24 cellular contexts compared by ENCODE assay signal in the genomic region with DNA sequence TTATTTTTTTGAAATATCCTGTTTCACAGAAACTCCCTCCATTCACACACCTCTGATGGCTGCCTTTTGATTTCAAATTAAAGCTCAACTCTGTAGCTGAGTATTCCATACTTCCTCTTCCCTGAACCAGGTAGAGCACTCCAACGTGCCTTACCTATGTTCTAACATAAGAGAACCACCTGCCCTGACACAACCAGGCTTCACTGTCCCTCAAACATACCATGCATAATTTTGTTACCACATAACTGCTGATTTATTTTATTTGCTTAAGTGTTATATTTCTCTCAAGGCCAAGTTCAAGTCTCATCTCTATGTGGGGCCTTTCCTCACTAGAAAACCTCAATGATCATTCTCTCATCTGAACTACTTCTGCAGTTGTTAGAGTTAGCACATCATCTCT.
"Had no signal": no experiment of that assay in that cellular context is flagged by ENCODE, and none has a peak within 500 bp of the region (broad histone marks: within the 10 kb centered on the region; RNA-seq: fewer than 3 reads in every experiment).

No MANE protein-coding gene starts in this region.

- H3K36me3 ChIP-seq: colonic mucosa, esophagus squamous epithelium, lower lobe of right lung, neutrophil, pancreas, right lobe of liver, thoracic aorta, tibial nerve, upper lobe of left lung had no signal

- H3K36me3 Mint-ChIP-seq: memory B cell; natural killer cell; stimulated activated naive B cell treated with anti-CD40 and anti-IgM and Interleukin-4, amounts not matched to agents 10 μg/mL and 1 μg/mL and 100 μg/mL, for 72 hours had no signal

- H3K4me1 Mint-ChIP-seq: memory B cell; natural killer cell; neural crest cell; stimulated activated naive B cell treated with anti-CD40 and anti-IgM and Interleukin-4, amounts not matched to agents 10 μg/mL and 1 μg/mL and 100 μg/mL, for 72 hours had no signal

- H3K27ac Mint-ChIP-seq: dendritic cell treated with granulocyte-macrophage colony-stimulating factor and Interleukin-4, amounts not matched to agents 40 ng/mL and 50 ng/mL, for 4 days; endodermal cell; memory B cell; natural killer cell; stimulated activated naive B cell treated with anti-CD40 and anti-IgM and Interleukin-4, amounts not matched to agents 10 μg/mL and 1 μg/mL and 100 μg/mL, for 72 hours; stimulated activated naive CD8-positive, alpha-beta T cell treated with anti-CD3 and anti-CD28 coated beads, Interleukin-15, Interleukin-2, amounts not matched to agents 100 ng/mL and 50 ng/mL, for 24 hours had no signal

- H3K4me3 ChIP-seq: colonic mucosa, esophagus squamous epithelium, lower lobe of right lung, pancreas, right lobe of liver, thoracic aorta, tibial nerve, upper lobe of left lung had no signal

- H3K9me3 ChIP-seq: colonic mucosa, esophagus squamous epithelium, lower lobe of right lung, neutrophil, pancreas, right lobe of liver, thoracic aorta, tibial nerve, upper lobe of left lung had no signal

- H3K4me1 ChIP-seq: colonic mucosa, lower lobe of right lung, pancreas, right lobe of liver, tibial nerve, upper lobe of left lung had no signal

- H3K27ac ChIP-seq: colonic mucosa, lower lobe of right lung, neutrophil, pancreas, right lobe of liver, thoracic aorta, tibial nerve, upper lobe of left lung had no signal

- H3K9me3 Mint-ChIP-seq: dendritic cell treated with granulocyte-macrophage colony-stimulating factor and Interleukin-4, amounts not matched to agents 40 ng/mL and 50 ng/mL, for 4 days; endodermal cell; memory B cell; stimulated activated naive CD8-positive, alpha-beta T cell treated with anti-CD3 and anti-CD28 coated beads, Interleukin-15, Interleukin-2, amounts not matched to agents 100 ng/mL and 50 ng/mL, for 24 hours had no signal

- H3K27me3 ChIP-seq: colonic mucosa, neutrophil, pancreas, right lobe of liver, tibial nerve, upper lobe of left lung had no signal

- DNase-seq: colonic mucosa; effector CD8-positive, alpha-beta T cell; endodermal cell; erythroblast; esophagus squamous epithelium; hypothalamus; kidney glomerular epithelial cell; left ventricle myocardium superior; lower lobe of right lung; natural killer cell; pancreas; right lobe of liver; small intestine; stimulated activated CD4-positive, alpha-beta T cell treated with anti-CD3 and anti-CD28 coated beads, Interleukin-15, amount 100 ng/mL, for 24 hours; stimulated activated CD4-positive, alpha-beta T cell treated with anti-CD3 and anti-CD28 coated beads, Interleukin-2, amount 100 ng/mL, for 48 hours; stimulated activated naive B cell treated with anti-CD40 and anti-IgM and Interleukin-4, amounts not matched to agents 10 μg/mL and 1 μg/mL and 100 μg/mL, for 72 hours; upper lobe of left lung had no signal

- H3K27me3 Mint-ChIP-seq: dendritic cell treated with granulocyte-macrophage colony-stimulating factor and Interleukin-4, amounts not matched to agents 40 ng/mL and 50 ng/mL, for 4 days; stimulated activated naive B cell treated with anti-CD40 and anti-IgM and Interleukin-4, amounts not matched to agents 10 μg/mL and 1 μg/mL and 100 μg/mL, for 72 hours had no signal

- H3K4me3 Mint-ChIP-seq: dendritic cell treated with granulocyte-macrophage colony-stimulating factor and Interleukin-4, amounts not matched to agents 40 ng/mL and 50 ng/mL, for 4 days; endodermal cell; memory B cell; natural killer cell; neural crest cell; stimulated activated naive B cell treated with anti-CD40 and anti-IgM and Interleukin-4, amounts not matched to agents 10 μg/mL and 1 μg/mL and 100 μg/mL, for 72 hours; stimulated activated naive CD8-positive, alpha-beta T cell treated with anti-CD3 and anti-CD28 coated beads, Interleukin-15, Interleukin-2, amounts not matched to agents 100 ng/mL and 50 ng/mL, for 24 hours had no signal
